In genomic region chr5:14218011-14218410, GRCh38 we compare ENCODE assay signal across 25 cellular contexts.
A peak's percentile ranks its signal among the peaks of the same experiment; 100 is the strongest.
DNase-seq lines count a peak whose midpoint lies in the region; ATAC-seq, FAIRE-seq and TF ChIP-seq lines count a peak whose summit lies in the region.
"Had no signal": no experiment of that assay in that cellular context is flagged by ENCODE, and none has a peak within 500 bp of the region (broad histone marks: within the 10 kb centered on the region; RNA-seq: fewer than 3 reads in every experiment).

No MANE protein-coding gene starts in this region.

- H3K9ac ChIP-seq in liver (ENCODE audit: low read depth in 1 of 2, low read length in 2 of 2) (no peak overlapping the region), HepG2 (ENCODE audit: insufficient read depth, low read depth, low read length) (no peak overlapping the region)
- H3K9ac ChIP-seq: neural progenitor cell had no signal

- H3K9me3 Mint-ChIP-seq in osteocyte (ENCODE audit: unreplicated experiment) = no peaks in the 10 kb centered on the region
- H3K9me3 Mint-ChIP-seq: mesothelial cell of epicardium had no signal

- TF ChIP-seq CTCF in liver (IDR thresholded peaks at IDR 0.05; ENCODE audit: low read depth, low read length, missing input control) (no peak), HepG2 (CRISPR knock-in tag; IDR thresholded peaks at IDR 0.05) (no peak), gastroesophageal sphincter (IDR thresholded peaks at IDR 0.05) (no peak), osteocyte (IDR thresholded peaks at IDR 0.05) (no peak)

- no peak for DNase-seq in HepG2 (ENCODE audit: low spot score)
- DNase-seq in osteocyte (ENCODE audit: extremely low spot score, unreplicated experiment) = no peak
- no peak for DNase-seq in activated naive CD4-positive, alpha-beta T cell treated with Interleukin-2 at 50 U/mL for 16 hours
- no peak for DNase-seq in HEK293T (ENCODE audit: extremely low spot score)
- no peak for DNase-seq in H4 (ENCODE audit: low spot score)
- DNase-seq: activated CD4-positive, alpha-beta T cell treated with anti-CD3 and anti-CD28 coated beads for 1 hour; activated naive CD4-positive, alpha-beta T cell; activated T-cell treated with anti-CD3 and anti-CD28 coated beads, Interleukin-2, amount 50 U/mL, for 4 hours; dermis blood vessel endothelial cell; DMS79; left cardiac atrium; NCI-H1436; NCI-H510A treated with DMSO at 0.1 percent for 48 hours; stimulated activated CD4-positive, alpha-beta T cell treated with anti-CD3 and anti-CD28 coated beads, Interleukin-2, amount 100 ng/mL, for 24 hours; T1000 had no signal

- POLR2A ChIA-PET in HepG2 (lab: Yijun Ruan, JAX) = no interaction called here
- POLR2A ChIA-PET in HEK293T (lab: Yijun Ruan, JAX) = no interaction called here

- CTCF ChIA-PET in HepG2 (lab: Yijun Ruan, JAX; ENCODE audit: low intra/inter-chr PET ratio, low total read pairs) = no interaction called here
- CTCF ChIA-PET in HEK293T (lab: Yijun Ruan, JAX) = interaction anchor here (0.8 kb wide), 1 partner anchor 14 kb away, joined by 4 read pairs; no protein-coding TSS in a partner anchor

- peaks cover 95% of the 10 kb centered on the region for H3K79me2 ChIP-seq in HepG2 (ENCODE audit: insufficient read depth, low read length)

- no peaks in the 10 kb centered on the region for H3K27me3 Mint-ChIP-seq in osteocyte (ENCODE audit: unreplicated experiment)
- H3K27me3 Mint-ChIP-seq: progenitor cell of endocrine pancreas had no signal

- H3K4me1 Mint-ChIP-seq in osteocyte (ENCODE audit: unreplicated experiment) = peaks cover 83% of the 10 kb centered on the region

- H4K20me1 ChIP-seq in HepG2 (ENCODE audit: insufficient read depth, low read length) = peaks cover 22% of the 10 kb centered on the region

- H3K36me3 ChIP-seq in liver (ENCODE audit: control insufficient read depth in 4 of 4, insufficient read depth in 3 of 4, low read depth in 1 of 4, low read length in 3 of 4) (no peaks in the 10 kb centered on the region), HepG2 (replicated peaks in 1 of 2; ENCODE audit: control insufficient read depth in 1 of 2, insufficient read depth in 2 of 2, low read length in 2 of 2) (peaks cover 0 to 1% of the 10 kb centered on the region in 2 experiments; a peak in 1 of 5 replicates), gastroesophageal sphincter (no peaks in the 10 kb centered on the region)
- H3K36me3 ChIP-seq: neural progenitor cell, thoracic aorta had no signal

- peaks cover 12 to 44% (median 28%) of the 10 kb centered on the region in 4 donors for H3K4me1 ChIP-seq in liver (ENCODE audit: control insufficient read depth in 4 of 4, insufficient read depth in 4 of 4, low read length in 3 of 4)
- H3K4me1 ChIP-seq in HepG2 (ENCODE audit: insufficient read depth, low read length) = peaks cover 79% of the 10 kb centered on the region
- H3K4me1 ChIP-seq in gastroesophageal sphincter = peaks cover 34 to 90% (median 46%) of the 10 kb centered on the region in 3 donors

- H3K27ac ChIP-seq in liver (ENCODE audit: low read depth in 1 of 2, low read length in 2 of 2) (peak overlapping the region; percentile 53 to 87), HepG2 (ENCODE audit: extremely low read length, insufficient read depth, low read length) (no peak overlapping the region), gastroesophageal sphincter (peak overlapping the region; percentile 79 to 85 (median 80))
- H3K27ac ChIP-seq: RWPE1 had no signal

- H3K4me2 ChIP-seq in HepG2 (ENCODE audit: low read depth, low read length) = no peak overlapping the region
- H3K4me2 ChIP-seq: neural progenitor cell had no signal

- no peak for TF ChIP-seq POLR2A in HepG2 (IDR thresholded peaks at IDR 0.05; ENCODE audit: insufficient read depth in 1 of 2, low read depth in 2 of 2, low read length in 2 of 2)
- no peak for TF ChIP-seq POLR2A in gastroesophageal sphincter (IDR thresholded peaks at IDR 0.05)

- 72% methylated on average over 3 of the region's 3 CpGs for WGBS in liver
- WGBS in HepG2 (ENCODE audit: low lambda C conversion rate) = 98% methylated on average over 3 of the region's 3 CpGs
- 29 to 54% methylated on average over 3 of the region's 3 CpGs for WGBS in gastroesophageal sphincter (ENCODE audit: low coverage in 1 of 2), 2 donors

- H3K36me3 Mint-ChIP-seq in osteocyte (ENCODE audit: unreplicated experiment) = no peaks in the 10 kb centered on the region
- H3K36me3 Mint-ChIP-seq: mesothelial cell of epicardium; stimulated activated effector memory CD8-positive, alpha-beta T cell treated with anti-CD3 and anti-CD28 coated beads, Interleukin-12 subunit alpha, Interleukin-12 subunit beta, amount 100 ng/mL, for 72 hours had no signal

- H3K4me3 ChIP-seq in liver (ENCODE audit: low read depth in 1 of 3, low read length in 3 of 3) (no peak overlapping the region), HepG2 (replicated peaks in 1 of 3; ENCODE audit: insufficient read depth in 1 of 3, low read depth in 2 of 3, low read length in 3 of 3) (no peak overlapping the region), gastroesophageal sphincter (no peak overlapping the region)
- H3K4me3 ChIP-seq: neural progenitor cell had no signal

- TF ChIP-seq RAD21 in liver (IDR thresholded peaks at IDR 0.05) = no peak
- no peak for TF ChIP-seq RAD21 in HepG2 (CRISPR knock-in tag; IDR thresholded peaks at IDR 0.05)

- H3K9me3 ChIP-seq in liver (ENCODE audit: control insufficient read depth in 4 of 4, low read length in 3 of 4) (no peaks in the 10 kb centered on the region), HepG2 (ENCODE audit: low read length) (no peaks in the 10 kb centered on the region), gastroesophageal sphincter (no peaks in the 10 kb centered on the region)
- H3K9me3 ChIP-seq: thoracic aorta had no signal

- in situ Hi-C loops in HepG2 (cut with HindIII; ENCODE audit: extremely low pct_ligation_motif_present, low pct_unique_long_range_greater_than_20kb) = no loop called here

- H2AFZ ChIP-seq in HepG2 (ENCODE audit: low read length) = no peak overlapping the region
- H2AFZ ChIP-seq: neural progenitor cell had no signal

- no peak for FAIRE-seq in HepG2 (lab: Jason Lieb, UNC)
- FAIRE-seq: endothelial cell of umbilical vein had no signal

- ATAC-seq in HepG2 (no peak), gastroesophageal sphincter (no peak), HG02981 (IDR thresholded peaks at IDR 0.05; ENCODE audit: unreplicated experiment) (no peak)
- ATAC-seq: activated T-cell treated with anti-CD3 and anti-CD28 coated beads, Interleukin-2, amount 50 U/mL, for 4 hours; stimulated activated effector memory CD8-positive, alpha-beta T cell treated with anti-CD3 and anti-CD28 coated beads, Interleukin-12 subunit alpha, Interleukin-12 subunit beta, amount 100 ng/mL, for 72 hours had no signal

- H3K4me3 Mint-ChIP-seq in osteocyte (ENCODE audit: unreplicated experiment) = no peak overlapping the region
- H3K4me3 Mint-ChIP-seq: activated T-cell treated with anti-CD3 and anti-CD28 coated beads, Interleukin-2, amount 50 U/mL, for 4 hours; mesothelial cell of epicardium; neural progenitor cell; stimulated activated effector memory CD8-positive, alpha-beta T cell treated with anti-CD3 and anti-CD28 coated beads, Interleukin-12 subunit alpha, Interleukin-12 subunit beta, amount 100 ng/mL, for 72 hours had no signal

- H3K27ac Mint-ChIP-seq in osteocyte (ENCODE audit: unreplicated experiment) = peak overlapping the region; percentile 86
- H3K27ac Mint-ChIP-seq: mesothelial cell of epicardium; neural progenitor cell; stimulated activated effector memory CD8-positive, alpha-beta T cell treated with anti-CD3 and anti-CD28 coated beads, Interleukin-12 subunit alpha, Interleukin-12 subunit beta, amount 100 ng/mL, for 72 hours had no signal

- H3K27me3 ChIP-seq in liver (ENCODE audit: control insufficient read depth in 4 of 4, insufficient read depth in 4 of 4, low read length in 3 of 4) (no peaks in the 10 kb centered on the region), HepG2 (ENCODE audit: control insufficient read depth in 1 of 2, insufficient read depth in 2 of 2, low read length in 2 of 2) (no peaks in the 10 kb centered on the region), gastroesophageal sphincter (no peaks in the 10 kb centered on the region)
- H3K27me3 ChIP-seq: neural progenitor cell had no signal

- no peak for TF ChIP-seq EP300 in HepG2 (IDR thresholded peaks at IDR 0.05; ENCODE audit: low read depth in 2 of 2, low read length in 2 of 2)
- TF ChIP-seq EP300 in HepG2 (CRISPR knock-in tag; IDR thresholded peaks at IDR 0.05; ENCODE audit: borderline replicate concordance) = no peak
- TF ChIP-seq EP300 in gastroesophageal sphincter (IDR thresholded peaks at IDR 0.05) = no peak

- BruUV-seq in HepG2 (replicated peaks; lab: Mats Ljungman, UMichigan) = no TSS peak

- intact Hi-C loops in HepG2 (cut with micrococcal nuclease; ENCODE audit: unreplicated experiment) = loop anchor here (10.0 kb wide), 1 partner anchor 667 kb away; no protein-coding TSS in a partner anchor

TF ChIP-seq in liver, 16 proteins besides CTCF, POLR2A, EP300 and RAD21:
- peak in 1 of 2 donors; percentile 2 for TF ChIP-seq RXRA (IDR thresholded peaks at IDR 0.05)
- TF ChIP-seq SP1 (IDR thresholded peaks at IDR 0.05) = no peak
TF ChIP-seq in liver: peak in this region for 1.

TF ChIP-seq in HepG2, 621 proteins besides CTCF, POLR2A, EP300 and RAD21 (continues in another document):
- TF ChIP-seq ATF2 (CRISPR knock-in tag; IDR thresholded peaks at IDR 0.05) = no peak

TF ChIP-seq in HEK293T, 16 proteins besides CTCF, POLR2A, EP300 and RAD21:
- TF ChIP-seq NFRKB (IDR thresholded peaks at IDR 0.05) = no peak
- TF ChIP-seq PKNOX1 (IDR thresholded peaks at IDR 0.05) = no peak
- TF ChIP-seq ZNF384 (IDR thresholded peaks at IDR 0.05) = no peak
- no peak for TF ChIP-seq FOXK2 (IDR thresholded peaks at IDR 0.05)
- no peak for TF ChIP-seq ELF4 (IDR thresholded peaks at IDR 0.05)
- no peak for TF ChIP-seq HDGF (IDR thresholded peaks at IDR 0.05; ENCODE audit: borderline replicate concordance)
- TF ChIP-seq SP1 (IDR thresholded peaks at IDR 0.05) = no peak
- no peak for TF ChIP-seq TARDBP (IDR thresholded peaks at IDR 0.05)
- TF ChIP-seq LEF1 (IDR thresholded peaks at IDR 0.05; ENCODE audit: borderline replicate concordance) = no peak
- TF ChIP-seq FOXA1 (IDR thresholded peaks at IDR 0.05) = no peak
